Comparison of ENCODE assay signal across 11 cellular contexts in the genomic region with DNA sequence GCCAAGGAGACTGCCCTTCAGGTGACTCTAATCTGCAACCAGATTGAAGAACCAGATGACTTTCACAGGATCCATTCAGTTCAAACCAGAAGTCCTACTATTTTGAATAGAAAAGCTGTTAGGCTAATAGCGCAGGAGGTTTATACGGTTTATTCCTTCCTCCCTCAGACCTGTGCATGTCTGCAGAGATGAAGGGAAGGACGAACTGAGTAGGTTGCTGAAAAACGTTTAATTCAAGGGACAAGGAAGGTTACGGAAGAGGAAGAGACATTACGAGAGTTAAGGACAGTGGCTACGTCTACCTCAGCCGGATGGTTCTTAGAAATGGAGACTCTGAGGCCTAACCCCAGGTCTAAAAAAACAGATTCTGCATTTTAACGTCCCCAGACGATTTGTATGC. TPM values are rescaled to one million over a fixed set of nuclear protein-coding genes. Genes with fewer than 3 reads are reported as not detected.
DNase-seq lines count a peak whose midpoint lies in the region; ATAC-seq, FAIRE-seq and TF ChIP-seq lines count a peak whose summit lies in the region.
"Had no signal": no experiment of that assay in that cellular context is flagged by ENCODE, and none has a peak within 500 bp of the region (broad histone marks: within the 10 kb centered on the region; RNA-seq: fewer than 3 reads in every experiment).

No MANE protein-coding gene starts in this region.

- ATAC-seq in HCT116 (no peak), WTC11 (no peak), HepG2 (no peak)

- intact Hi-C loops in HCT116 (cut with micrococcal nuclease): loop anchor here (5.0 kb wide), 2 partner anchors 76 to 961 kb away; a partner anchor contains a TSS
- intact Hi-C loops in HepG2 (cut with micrococcal nuclease; ENCODE audit: unreplicated experiment): no loop called here

- H3K79me2 ChIP-seq in HCT116 (ENCODE audit: insufficient read depth, low read length) (peaks cover 96% of the 10 kb centered on the region), HepG2 (ENCODE audit: insufficient read depth, low read length) (peaks cover 82% of the 10 kb centered on the region)

- BruUV-seq in HCT116 (replicated peaks; lab: Mats Ljungman, UMichigan): TSS peak; percentile 89
- TSS peak; percentile 91 for BruUV-seq in HepG2 (replicated peaks; lab: Mats Ljungman, UMichigan)

- H3K36me3 ChIP-seq in HCT116 (ENCODE audit: control insufficient read depth in 1 of 2, insufficient read depth in 2 of 2, low read length in 2 of 2) (peaks cover 24 to 32% of the 10 kb centered on the region in 2 experiments), HepG2 (replicated peaks in 1 of 2; ENCODE audit: control insufficient read depth in 1 of 2, insufficient read depth in 2 of 2, low read length in 2 of 2) (peaks cover 12 to 43% of the 10 kb centered on the region in 2 experiments)

- H3K4me3 Mint-ChIP-seq in WTC11: no peak overlapping the region
- H3K4me3 Mint-ChIP-seq in chondrocyte (ENCODE audit: unreplicated experiment): no peak overlapping the region

- peaks cover 54% of the 10 kb centered on the region for H3K36me3 Mint-ChIP-seq in WTC11
- H3K36me3 Mint-ChIP-seq in chondrocyte (ENCODE audit: low read depth): peaks cover 2% of the 10 kb centered on the region

- H4K20me1 ChIP-seq in HCT116 (ENCODE audit: insufficient read depth) (no peaks in the 10 kb centered on the region), HepG2 (ENCODE audit: insufficient read depth, low read length) (no peaks in the 10 kb centered on the region)

- peak overlapping the region; percentile 71 for H3K27ac Mint-ChIP-seq in WTC11
- no peak overlapping the region for H3K27ac Mint-ChIP-seq in chondrocyte (ENCODE audit: unreplicated experiment)

- peak overlapping the region; percentile 100 for H3K9ac ChIP-seq in HCT116 (ENCODE audit: low read length)
- peak overlapping the region; percentile 93 for H3K9ac ChIP-seq in HepG2 (ENCODE audit: insufficient read depth, low read depth, low read length)

- H3K9me3 Mint-ChIP-seq in WTC11: no peaks in the 10 kb centered on the region
- no peaks in the 10 kb centered on the region for H3K9me3 Mint-ChIP-seq in chondrocyte (ENCODE audit: low read depth)

- CTCF ChIA-PET in HCT116 (lab: Charles Lee): no interaction called here
- CTCF ChIA-PET in WTC11 (lab: Charles Lee): no interaction called here
- CTCF ChIA-PET in HepG2 (lab: Yijun Ruan, JAX; ENCODE audit: low intra/inter-chr PET ratio, low total read pairs): no interaction called here

- H3K27me3 Mint-ChIP-seq in WTC11 (ENCODE audit: low read depth): no peaks in the 10 kb centered on the region
- no peaks in the 10 kb centered on the region for H3K27me3 Mint-ChIP-seq in chondrocyte (ENCODE audit: low read depth)

- TF ChIP-seq EP300 in HepG2 (IDR thresholded peaks at IDR 0.05; ENCODE audit: low read depth in 2 of 2, low read length in 2 of 2) (no peak), HepG2 (CRISPR knock-in tag; IDR thresholded peaks at IDR 0.05; ENCODE audit: borderline replicate concordance) (no peak; the same call in 1 of the 2 replicates)

- TF ChIP-seq CTCF in HCT116 (IDR thresholded peaks at IDR 0.05 in 2 of 3, conservative IDR thresholded peaks at IDR 0.05 in 1 of 3; ENCODE audit: borderline replicate concordance in 1 of 3, insufficient read depth in 1 of 3, low read depth in 2 of 3, low read length in 2 of 3) (no peak), WTC11 (IDR thresholded peaks at IDR 0.05) (no peak), HepG2 (CRISPR knock-in tag; IDR thresholded peaks at IDR 0.05) (no peak), chondrocyte (IDR thresholded peaks at IDR 0.05) (no peak)

- WGBS in HepG2 (ENCODE audit: low lambda C conversion rate): 8% methylated on average over 10 of the region's 10 CpGs

- no peak for TF ChIP-seq RAD21 in HCT116 (IDR thresholded peaks at IDR 0.05; ENCODE audit: low read depth)
- TF ChIP-seq RAD21 in HepG2 (CRISPR knock-in tag; IDR thresholded peaks at IDR 0.05): no peak

- in situ Hi-C loops in HepG2 (cut with HindIII; ENCODE audit: extremely low pct_ligation_motif_present, low pct_unique_long_range_greater_than_20kb): no loop called here

- peak overlapping the region; percentile 87 to 98 for H3K4me3 ChIP-seq in HCT116 (replicated peaks in 1 of 2; ENCODE audit: low read depth in 1 of 2, low read length in 2 of 2)
- H3K4me3 ChIP-seq in HepG2 (replicated peaks in 1 of 3; ENCODE audit: insufficient read depth in 1 of 3, low read depth in 2 of 3, low read length in 3 of 3): peak overlapping the region; percentile 90 to 94 (median 92)

- POLR2A ChIA-PET in HCT116 (lab: Charles Lee): interaction anchor here (1.5 kb wide), 1 partner anchor 16 kb away, joined by 4 read pairs; no protein-coding TSS in a partner anchor
- POLR2A ChIA-PET in WTC11 (lab: Charles Lee): interaction anchor here (1.0 kb wide), 1 partner anchor 19 kb away, joined by 3 read pairs; no protein-coding TSS in a partner anchor
- POLR2A ChIA-PET in HepG2 (lab: Yijun Ruan, JAX): interaction anchor here (1.9 to 4.0 kb wide), 2 partner anchors 9 to 32 kb away, joined by 17 to 91 read pairs; a partner anchor contains a TSS

- H3K9me3 ChIP-seq in HCT116 (ENCODE audit: control insufficient read depth in 1 of 2, insufficient read depth in 1 of 2, low read depth in 1 of 2, low read length in 2 of 2): no peaks in the 10 kb centered on the region
- H3K9me3 ChIP-seq in HepG2 (ENCODE audit: low read length): no peaks in the 10 kb centered on the region

- RAD21 ChIA-PET in HCT116 (lab: Charles Lee; ENCODE audit: low non-redundant PET in 1 of 2, low total read pairs in 2 of 2, uncharacterized antibody in 2 of 2, unreplicated experiment in 2 of 2): no interaction called here

- H3K4me2 ChIP-seq in HCT116 (ENCODE audit: low read length) (peak overlapping the region; percentile 89), HepG2 (ENCODE audit: low read depth, low read length) (peak overlapping the region; percentile 82)

- H3K9me2 ChIP-seq in HCT116 (ENCODE audit: insufficient read depth): no peaks in the 10 kb centered on the region

- no peak overlapping the region for H2AFZ ChIP-seq in HCT116 (ENCODE audit: low read depth, low read length, poor library complexity, severe bottlenecking)
- peak overlapping the region; percentile 18 for H2AFZ ChIP-seq in HepG2 (ENCODE audit: low read length)

- peak; percentile 7 for DNase-seq in A172 (ENCODE audit: low spot score)
- no peak for DNase-seq in HCT116 (ENCODE audit: low read depth, low spot score)
- no peak for DNase-seq in WTC11 (ENCODE audit: low spot score)
- no peak for DNase-seq in HepG2 (ENCODE audit: low spot score)
- no peak for DNase-seq in chondrocyte (ENCODE audit: low spot score)
- DNase-seq in activated T-cell treated with anti-CD3 and anti-CD28 coated beads, Interleukin-2, amount 50 U/mL, for 48 hours: no peak
- DNase-seq in COLO668 (lab: John Stamatoyannopoulos, UW; ENCODE audit: unreplicated experiment): no peak
- no peak for DNase-seq in stimulated activated CD4-positive, alpha-beta T cell treated with anti-CD3 and anti-CD28 coated beads, Interleukin-1b, Interleukin-23, amount 100 ng/mL, for 48 hours
- DNase-seq: activated gamma-delta T cell; NCI-H748 treated with DMSO at 0.1 percent for 48 hours; stimulated activated CD8-positive, alpha-beta memory T cell treated with anti-CD3 and anti-CD28 coated beads, Interleukin-4, amount 100 ng/mL, for 48 hours had no signal

- FAIRE-seq in HepG2 (lab: Jason Lieb, UNC): no peak

- H3K4me1 Mint-ChIP-seq in WTC11 (peaks cover 29% of the 10 kb centered on the region), chondrocyte (ENCODE audit: low read depth) (peaks cover 12% of the 10 kb centered on the region)

- H3K27me3 ChIP-seq in HCT116 (ENCODE audit: insufficient read depth, low read length) (no peaks in the 10 kb centered on the region), HepG2 (ENCODE audit: control insufficient read depth in 1 of 2, insufficient read depth in 2 of 2, low read length in 2 of 2) (peaks cover 0 to 4% of the 10 kb centered on the region in 2 experiments; a peak in 1 of 5 replicates)

- H3K27ac ChIP-seq in HCT116 (ENCODE audit: low read depth, low read length) (peak overlapping the region; percentile 96), HepG2 (ENCODE audit: extremely low read length, insufficient read depth, low read length) (peak overlapping the region; percentile 88)

- H3K4me1 ChIP-seq in HCT116 (ENCODE audit: control insufficient read depth in 1 of 2, insufficient read depth in 2 of 2, low read length in 2 of 2): peaks cover 11 to 16% of the 10 kb centered on the region in 2 experiments; a peak in 3 of 4 replicates
- peaks cover 63% of the 10 kb centered on the region for H3K4me1 ChIP-seq in HepG2 (ENCODE audit: insufficient read depth, low read length)

- no peak for TF ChIP-seq POLR2A in HCT116 (IDR thresholded peaks at IDR 0.05; ENCODE audit: borderline replicate concordance, extremely low read depth, insufficient read depth, insufficient read length)
- peak in 1 of 2 experiments; percentile 52; a peak in 2 of 4 replicates for TF ChIP-seq POLR2A in HepG2 (IDR thresholded peaks at IDR 0.05; ENCODE audit: insufficient read depth in 1 of 2, low read depth in 2 of 2, low read length in 2 of 2)

RNA-seq across cellular contexts. Expression of a gene that starts 1.0 kb away (rescaled TPM):
- 131 and 137 TPM in 2 replicates for total RNA-seq in A172 (2014; rRNA removed; shearing (Covaris generic))
- 80.1 TPM for total RNA-seq in HCT116 (2021; ENCODE audit: unreplicated experiment)
- 57.9 and 80.2 TPM in 2 replicates for polyA plus RNA-seq in HCT116 (2012)
- 89.1 to 103 TPM (median 89.9 TPM) in 3 replicates for total RNA-seq in WTC11 (2021)
- 224 and 335 TPM in 2 replicates for total RNA-seq in HepG2 (2016; rRNA removed; fragmentation: Illumina TruSeq; extraction: Trizol)
- total RNA-seq in HepG2 (2016; cell fraction: cytosol; rRNA removed; fragmentation: Illumina TruSeq; extraction: Trizol; ENCODE audit: low read depth): 127 and 136 TPM in 2 replicates
- 218 and 331 TPM in 2 replicates for total RNA-seq in HepG2 (2016; cell fraction: insoluble cytoplasmic fraction; rRNA removed; fragmentation: Illumina TruSeq; extraction: Trizol)
- 173 and 174 TPM in 2 replicates for total RNA-seq in HepG2 (2016; cell fraction: membrane; rRNA removed; fragmentation: Illumina TruSeq; extraction: Trizol)
- total RNA-seq in HepG2 (2016; cell fraction: nucleus; rRNA removed; fragmentation: Illumina TruSeq; extraction: Trizol): 85.9 and 90.8 TPM in 2 replicates
- 55.7 and 96.4 TPM in 2 replicates for polyA plus RNA-seq in HepG2 (2011; rRNA removed)
- 60.3 and 70.8 TPM in 2 replicates for polyA plus RNA-seq in HepG2 (2011; cell fraction: cytosol; rRNA removed)
- 23.6 and 31.7 TPM in 2 replicates for polyA plus RNA-seq in HepG2 (2011; cell fraction: nucleus; rRNA removed)
- 41.6 and 70.4 TPM in 2 replicates for polyA plus RNA-seq in HepG2 (2012)
- 36.5 and 39.6 TPM in 2 replicates for polyA plus RNA-seq in HepG2 (2016; cell fraction: cytosol; fragmentation: Illumina TruSeq; extraction: Trizol; ENCODE audit: low read depth)
- 285 and 289 TPM in 2 replicates for polyA plus RNA-seq in HepG2 (2016; cell fraction: insoluble cytoplasmic fraction; fragmentation: Illumina TruSeq; extraction: Trizol; ENCODE audit: low read depth)
- polyA plus RNA-seq in HepG2 (2016; cell fraction: membrane; fragmentation: Illumina TruSeq; extraction: Trizol; ENCODE audit: low read depth): 72.5 and 73.7 TPM in 2 replicates
- 111 and 116 TPM in 2 replicates for polyA plus RNA-seq in HepG2 (2016; cell fraction: nucleus; fragmentation: Illumina TruSeq; extraction: Trizol; ENCODE audit: insufficient read depth, low read depth)
- polyA minus RNA-seq in HepG2 (2011; rRNA and poly(A)+ RNA removed; ENCODE audit: low replicate concordance): 63.7 and 146 TPM in 2 replicates
- 43.1 and 61.1 TPM in 2 replicates for polyA minus RNA-seq in HepG2 (2011; cell fraction: cytosol; rRNA and poly(A)+ RNA removed)
- 25.4 and 35.1 TPM in 2 replicates for polyA minus RNA-seq in HepG2 (2011; cell fraction: nucleus; rRNA and poly(A)+ RNA removed)
- total RNA-seq in chondrocyte: 8.7 to 10.5 TPM (median 9.6 TPM) in 3 replicates

RNA-seq across cellular contexts. Expression of a gene that starts 1.4 kb away (rescaled TPM):
- 48.7 and 68.4 TPM in 2 replicates for total RNA-seq in A172 (2014; rRNA removed; shearing (Covaris generic))
- total RNA-seq in HCT116 (2021; ENCODE audit: unreplicated experiment): 44.5 TPM
- polyA plus RNA-seq in HCT116 (2012): 42.6 and 47.6 TPM in 2 replicates
- total RNA-seq in WTC11 (2021): 53.9 to 58.5 TPM (median 54.2 TPM) in 3 replicates
- total RNA-seq in HepG2 (2016; rRNA removed; fragmentation: Illumina TruSeq; extraction: Trizol): 70.9 and 105 TPM in 2 replicates
- 17.0 and 17.9 TPM in 2 replicates for total RNA-seq in HepG2 (2016; cell fraction: cytosol; rRNA removed; fragmentation: Illumina TruSeq; extraction: Trizol; ENCODE audit: low read depth)
- 72.4 and 104 TPM in 2 replicates for total RNA-seq in HepG2 (2016; cell fraction: insoluble cytoplasmic fraction; rRNA removed; fragmentation: Illumina TruSeq; extraction: Trizol)
- total RNA-seq in HepG2 (2016; cell fraction: membrane; rRNA removed; fragmentation: Illumina TruSeq; extraction: Trizol): 37.3 and 42.3 TPM in 2 replicates
- 53.7 and 58.2 TPM in 2 replicates for total RNA-seq in HepG2 (2016; cell fraction: nucleus; rRNA removed; fragmentation: Illumina TruSeq; extraction: Trizol)
- 67.9 and 100 TPM in 2 replicates for polyA plus RNA-seq in HepG2 (2011; rRNA removed)
- 63.9 and 67.0 TPM in 2 replicates for polyA plus RNA-seq in HepG2 (2011; cell fraction: cytosol; rRNA removed)
- polyA plus RNA-seq in HepG2 (2011; cell fraction: nucleus; rRNA removed): 63.5 and 65.1 TPM in 2 replicates
- polyA plus RNA-seq in HepG2 (2012): 39.4 and 55.3 TPM in 2 replicates
- polyA plus RNA-seq in HepG2 (2016; cell fraction: cytosol; fragmentation: Illumina TruSeq; extraction: Trizol; ENCODE audit: low read depth): 8.4 and 10.8 TPM in 2 replicates
- 89.9 and 97.0 TPM in 2 replicates for polyA plus RNA-seq in HepG2 (2016; cell fraction: insoluble cytoplasmic fraction; fragmentation: Illumina TruSeq; extraction: Trizol; ENCODE audit: low read depth)
- 17.6 and 17.8 TPM in 2 replicates for polyA plus RNA-seq in HepG2 (2016; cell fraction: membrane; fragmentation: Illumina TruSeq; extraction: Trizol; ENCODE audit: low read depth)
- 76.3 and 78.8 TPM in 2 replicates for polyA plus RNA-seq in HepG2 (2016; cell fraction: nucleus; fragmentation: Illumina TruSeq; extraction: Trizol; ENCODE audit: insufficient read depth, low read depth)
- 186 and 265 TPM in 2 replicates for polyA minus RNA-seq in HepG2 (2011; rRNA and poly(A)+ RNA removed; ENCODE audit: low replicate concordance)
- polyA minus RNA-seq in HepG2 (2011; cell fraction: cytosol; rRNA and poly(A)+ RNA removed): 59.5 and 62.1 TPM in 2 replicates
- polyA minus RNA-seq in HepG2 (2011; cell fraction: nucleus; rRNA and poly(A)+ RNA removed): 49.2 and 64.4 TPM in 2 replicates
- 23.7 to 33.1 TPM (median 26.0 TPM) in 3 replicates for total RNA-seq in chondrocyte

RNA-seq across cellular contexts. Expression of a gene that starts 21.0 kb away (rescaled TPM):
- total RNA-seq in A172 (2014; rRNA removed; shearing (Covaris generic)): not detected in 2 replicates
- total RNA-seq in HCT116 (2021; ENCODE audit: unreplicated experiment): 0.17 TPM
- polyA plus RNA-seq in HCT116 (2012): 0.01 and 0.05 TPM in 2 replicates
- 0.11 to 0.14 TPM (median 0.13 TPM) in 3 replicates for total RNA-seq in WTC11 (2021)
- 0.38 and 0.49 TPM in 2 replicates for total RNA-seq in HepG2 (2016; rRNA removed; fragmentation: Illumina TruSeq; extraction: Trizol)
- 0.09 TPM in 1 of 2 replicates, not detected in the other for total RNA-seq in HepG2 (2016; cell fraction: cytosol; rRNA removed; fragmentation: Illumina TruSeq; extraction: Trizol; ENCODE audit: low read depth)
- 0.28 and 0.35 TPM in 2 replicates for total RNA-seq in HepG2 (2016; cell fraction: insoluble cytoplasmic fraction; rRNA removed; fragmentation: Illumina TruSeq; extraction: Trizol)
- total RNA-seq in HepG2 (2016; cell fraction: membrane; rRNA removed; fragmentation: Illumina TruSeq; extraction: Trizol): 0.17 and 0.31 TPM in 2 replicates
- total RNA-seq in HepG2 (2016; cell fraction: nucleus; rRNA removed; fragmentation: Illumina TruSeq; extraction: Trizol): 0.53 and 0.65 TPM in 2 replicates
- 0.17 and 0.25 TPM in 2 replicates for polyA plus RNA-seq in HepG2 (2011; rRNA removed)
- 0.10 and 0.17 TPM in 2 replicates for polyA plus RNA-seq in HepG2 (2011; cell fraction: cytosol; rRNA removed)
- polyA plus RNA-seq in HepG2 (2011; cell fraction: nucleus; rRNA removed): 0.35 and 0.50 TPM in 2 replicates
- 0.17 and 0.23 TPM in 2 replicates for polyA plus RNA-seq in HepG2 (2012)
- polyA plus RNA-seq in HepG2 (2016; cell fraction: cytosol; fragmentation: Illumina TruSeq; extraction: Trizol; ENCODE audit: low read depth): not detected in 2 replicates
- polyA plus RNA-seq in HepG2 (2016; cell fraction: insoluble cytoplasmic fraction; fragmentation: Illumina TruSeq; extraction: Trizol; ENCODE audit: low read depth): 0.30 and 0.41 TPM in 2 replicates
- 0.06 and 0.08 TPM in 2 replicates for polyA plus RNA-seq in HepG2 (2016; cell fraction: membrane; fragmentation: Illumina TruSeq; extraction: Trizol; ENCODE audit: low read depth)
- 0.21 and 0.48 TPM in 2 replicates for polyA plus RNA-seq in HepG2 (2016; cell fraction: nucleus; fragmentation: Illumina TruSeq; extraction: Trizol; ENCODE audit: insufficient read depth, low read depth)
- polyA minus RNA-seq in HepG2 (2011; rRNA and poly(A)+ RNA removed; ENCODE audit: low replicate concordance): 0.06 and 0.07 TPM in 2 replicates
- 0.26 TPM in 1 of 2 replicates, not detected in the other for polyA minus RNA-seq in HepG2 (2011; cell fraction: cytosol; rRNA and poly(A)+ RNA removed)
- polyA minus RNA-seq in HepG2 (2011; cell fraction: nucleus; rRNA and poly(A)+ RNA removed): 0.26 and 0.50 TPM in 2 replicates
- 0.10 to 0.39 TPM in 2 of 3 replicates, not detected in the other for total RNA-seq in chondrocyte

RNA-seq across cellular contexts. Expression of a gene that starts 32.3 kb away (rescaled TPM):
- 40.1 and 42.3 TPM in 2 replicates for total RNA-seq in A172 (2014; rRNA removed; shearing (Covaris generic))
- total RNA-seq in HCT116 (2021; ENCODE audit: unreplicated experiment) (12.0 TPM), WTC11 (2021) (16.5 to 19.1 TPM (median 16.5 TPM) in 3 replicates), HepG2 (2016; rRNA removed; fragmentation: Illumina TruSeq; extraction: Trizol) (75.9 and 88.4 TPM in 2 replicates), chondrocyte (32.2 to 44.0 TPM (median 32.6 TPM) in 3 replicates)
- 3.5 and 6.7 TPM in 2 replicates for polyA plus RNA-seq in HCT116 (2012)
- total RNA-seq in HepG2 (2016; cell fraction: cytosol; rRNA removed; fragmentation: Illumina TruSeq; extraction: Trizol; ENCODE audit: low read depth): 43.4 and 46.3 TPM in 2 replicates
- 80.4 and 87.7 TPM in 2 replicates for total RNA-seq in HepG2 (2016; cell fraction: insoluble cytoplasmic fraction; rRNA removed; fragmentation: Illumina TruSeq; extraction: Trizol)
- 112 and 113 TPM in 2 replicates for total RNA-seq in HepG2 (2016; cell fraction: membrane; rRNA removed; fragmentation: Illumina TruSeq; extraction: Trizol)
- 48.9 and 57.6 TPM in 2 replicates for total RNA-seq in HepG2 (2016; cell fraction: nucleus; rRNA removed; fragmentation: Illumina TruSeq; extraction: Trizol)
- polyA plus RNA-seq in HepG2 (2011; rRNA removed): 107 and 111 TPM in 2 replicates
- polyA plus RNA-seq in HepG2 (2011; cell fraction: cytosol; rRNA removed): 81.6 and 121 TPM in 2 replicates
- polyA plus RNA-seq in HepG2 (2011; cell fraction: nucleus; rRNA removed): 21.7 and 28.8 TPM in 2 replicates
- 87.6 and 100 TPM in 2 replicates for polyA plus RNA-seq in HepG2 (2012)
- polyA plus RNA-seq in HepG2 (2016; cell fraction: cytosol; fragmentation: Illumina TruSeq; extraction: Trizol; ENCODE audit: low read depth): 74.9 and 84.3 TPM in 2 replicates
- polyA plus RNA-seq in HepG2 (2016; cell fraction: insoluble cytoplasmic fraction; fragmentation: Illumina TruSeq; extraction: Trizol; ENCODE audit: low read depth): 128 and 133 TPM in 2 replicates
- polyA plus RNA-seq in HepG2 (2016; cell fraction: membrane; fragmentation: Illumina TruSeq; extraction: Trizol; ENCODE audit: low read depth): 136 and 137 TPM in 2 replicates
- polyA plus RNA-seq in HepG2 (2016; cell fraction: nucleus; fragmentation: Illumina TruSeq; extraction: Trizol; ENCODE audit: insufficient read depth, low read depth): 94.3 and 100 TPM in 2 replicates
- polyA minus RNA-seq in HepG2 (2011; rRNA and poly(A)+ RNA removed; ENCODE audit: low replicate concordance): 14.9 and 72.3 TPM in 2 replicates
- 60.3 and 67.3 TPM in 2 replicates for polyA minus RNA-seq in HepG2 (2011; cell fraction: cytosol; rRNA and poly(A)+ RNA removed)
- polyA minus RNA-seq in HepG2 (2011; cell fraction: nucleus; rRNA and poly(A)+ RNA removed): 45.2 and 49.0 TPM in 2 replicates
